ENCODE assay signal across 8 cellular contexts in the genomic region with DNA sequence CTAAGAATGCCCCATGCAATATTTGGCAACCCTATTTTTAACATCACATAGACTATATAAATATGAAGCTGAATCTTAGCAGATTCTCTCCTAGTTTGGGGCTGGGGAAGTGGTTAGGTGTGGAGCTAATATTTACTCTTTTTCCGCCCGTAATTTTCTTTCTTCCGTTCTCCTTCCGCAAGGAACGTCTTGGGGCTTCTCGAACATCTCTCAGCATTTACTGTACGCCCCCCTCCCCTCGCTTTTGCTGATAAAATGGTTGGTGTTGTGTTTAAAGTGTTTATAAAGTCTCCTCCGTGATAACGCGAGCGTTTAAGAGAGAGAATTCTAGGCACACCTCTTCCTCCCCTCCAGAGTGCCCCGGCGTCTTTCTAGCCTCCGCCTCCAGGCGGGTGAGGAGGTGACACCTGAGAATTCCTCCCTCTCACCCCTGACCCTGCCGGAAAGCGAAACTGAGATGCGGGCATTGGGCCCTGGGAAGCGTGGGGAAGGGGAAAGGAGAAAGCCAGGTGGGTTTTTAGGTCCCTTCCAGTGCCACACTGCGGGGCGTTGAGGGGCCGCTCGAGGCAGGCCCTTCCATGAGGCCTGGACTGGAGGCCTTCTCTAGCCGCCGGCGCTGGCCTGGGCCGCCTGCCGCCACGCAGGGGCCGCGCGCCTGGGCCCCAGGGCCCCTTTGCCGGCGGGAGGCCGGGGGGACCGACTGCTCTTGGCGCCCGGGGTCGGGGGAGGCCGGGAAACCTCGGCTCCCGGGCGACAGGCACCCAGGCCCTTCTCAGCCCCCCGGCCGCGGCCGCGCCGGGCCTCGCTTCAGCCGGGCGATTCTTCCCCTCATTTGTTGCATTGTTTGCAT.
DNase-seq lines count a peak whose midpoint lies in the region; ATAC-seq and TF ChIP-seq lines count a peak whose summit lies in the region.
"Not testable (repeated sequence)": the region's sequence is repeated elsewhere in the genome, so short reads cannot be mapped to it uniquely, and the experiment has no call there.

No MANE protein-coding gene starts in this region.

- H3K9ac ChIP-seq in colonic mucosa (ENCODE audit: low read depth in 2 of 2, low read length in 2 of 2) = peak overlapping the region; percentile 41 to 60

- intact Hi-C loops in colonic mucosa (cut with DNase I); right lobe of liver (cut with DNase I): not testable (repeated sequence)

- DNase-seq in NCI-H774 (lab: John Stamatoyannopoulos, UW) (peak; percentile 6), colonic mucosa (peak; percentile 77), right lobe of liver (peak; percentile 36 to 73 (median 65))
- DNase-seq in activated CD4-positive, alpha-beta T cell treated with anti-CD3 and anti-CD28 coated beads, Interleukin-2, amount 50 U/mL, for 48 hours = peak; percentile 64 to 70
- peak; percentile 38 to 47 (median 39) for DNase-seq in stimulated activated CD4-positive, alpha-beta T cell treated with anti-CD3 and anti-CD28 coated beads, TNF-alpha, amount 100 ng/mL, for 4 hours (ENCODE audit: low read depth in 3 of 3)

- not testable (repeated sequence) for H3K9me2 ChIP-seq in DOHH2 (replicated peaks; ENCODE audit: control insufficient read depth, low read length)

- not testable (repeated sequence) for H3K27me3 ChIP-seq in DOHH2 (ENCODE audit: control insufficient read depth, low read length); colonic mucosa; right lobe of liver

- H4K20me1 ChIP-seq in DOHH2 (ENCODE audit: control insufficient read depth, insufficient read depth, low read depth, low read length) = not testable (repeated sequence)

- peaks cover 71% of the 10 kb centered on the region for H3F3A ChIP-seq in DOHH2 (ENCODE audit: control insufficient read depth, insufficient read depth)

- H3K27ac ChIP-seq in DOHH2 (ENCODE audit: low read depth, low read length) = peak overlapping the region; percentile 87
- H3K27ac ChIP-seq in colonic mucosa = peak overlapping the region; percentile 35
- H3K27ac ChIP-seq in right lobe of liver = peak overlapping the region; percentile 44 to 66 (median 51)

- ATAC-seq in GM19468 (IDR thresholded peaks at IDR 0.05; ENCODE audit: extremely low read depth, unreplicated experiment) (peak; percentile 89), HG03135 (IDR thresholded peaks at IDR 0.05; ENCODE audit: unreplicated experiment) (peak; percentile 87), right lobe of liver (peak; percentile 94 to 98 (median 94))

- H3K9me3 ChIP-seq in DOHH2 (ENCODE audit: control insufficient read depth, insufficient read depth, low read length); colonic mucosa; right lobe of liver: not testable (repeated sequence)

- H3K4me1 ChIP-seq in DOHH2 (ENCODE audit: control insufficient read depth, low read length) = peaks cover 89% of the 10 kb centered on the region
- H3K4me1 ChIP-seq in colonic mucosa, right lobe of liver: not testable (repeated sequence)

- H3K4me3 ChIP-seq in DOHH2 (ENCODE audit: low read length) (peak overlapping the region; percentile 73), colonic mucosa (peak overlapping the region; percentile 42), right lobe of liver (peak overlapping the region; percentile 27 to 61 (median 48))

- peaks cover 20% of the 10 kb centered on the region for H3K79me2 ChIP-seq in DOHH2 (ENCODE audit: control insufficient read depth, low read length)

- WGBS in right lobe of liver (ENCODE audit: insufficient coverage, low coverage, low lambda C conversion rate, missing lambda C conversion rate) = 3% methylated on average over 18 of the region's 53 CpGs

- peak; percentile 59 for TF ChIP-seq POLR2A in right lobe of liver (IDR thresholded peaks at IDR 0.05)

- not testable (repeated sequence) for H3K36me3 ChIP-seq in DOHH2 (ENCODE audit: control insufficient read depth, low read length); colonic mucosa; right lobe of liver

- not testable (repeated sequence) for TF ChIP-seq CTCF in DOHH2 (IDR thresholded peaks at IDR 0.05; ENCODE audit: low read depth, low read length, poor library complexity, severe bottlenecking); colonic mucosa (IDR thresholded peaks at IDR 0.05)
- peak in 1 of 4 donors; percentile 23 for TF ChIP-seq CTCF in right lobe of liver (IDR thresholded peaks at IDR 0.05)

- H3K4me2 ChIP-seq in DOHH2 (ENCODE audit: low read length) = peak overlapping the region; percentile 88

Comparison
In these comparisons a context has a peak if more than half of its experiments do, and no peak if none do; other contexts are left out.
1. Peak in every context shown above with its lines: DNase-seq, ATAC-seq, H3K4me3 ChIP-seq and H3K27ac ChIP-seq.
2. H3K27ac ChIP-seq: peak in every context shown above with its lines; median percentile 87 in DOHH2; 51 in right lobe of liver; 35 in colonic mucosa.
3. DNase-seq: peak in every context shown above with its lines; median percentile 77 in colonic mucosa; 67 in activated CD4-positive, alpha-beta T cell treated with anti-CD3 and anti-CD28 coated beads, Interleukin-2, amount 50 U/mL, for 48 hours; 65 in right lobe of liver; 39 in stimulated activated CD4-positive, alpha-beta T cell treated with anti-CD3 and anti-CD28 coated beads, TNF-alpha, amount 100 ng/mL, for 4 hours; 6 in NCI-H774.